1 cellular context compared by ENCODE assay signal in genomic region chr6:170378502-170378901, GRCh38.
TF ChIP-seq lines count a peak whose summit lies in the region.

No MANE protein-coding gene starts in this region.

TF ChIP-seq in HepG2, 621 proteins besides CTCF, POLR2A, EP300 and RAD21 (continued from another document):
- TF ChIP-seq, protein P1, sequence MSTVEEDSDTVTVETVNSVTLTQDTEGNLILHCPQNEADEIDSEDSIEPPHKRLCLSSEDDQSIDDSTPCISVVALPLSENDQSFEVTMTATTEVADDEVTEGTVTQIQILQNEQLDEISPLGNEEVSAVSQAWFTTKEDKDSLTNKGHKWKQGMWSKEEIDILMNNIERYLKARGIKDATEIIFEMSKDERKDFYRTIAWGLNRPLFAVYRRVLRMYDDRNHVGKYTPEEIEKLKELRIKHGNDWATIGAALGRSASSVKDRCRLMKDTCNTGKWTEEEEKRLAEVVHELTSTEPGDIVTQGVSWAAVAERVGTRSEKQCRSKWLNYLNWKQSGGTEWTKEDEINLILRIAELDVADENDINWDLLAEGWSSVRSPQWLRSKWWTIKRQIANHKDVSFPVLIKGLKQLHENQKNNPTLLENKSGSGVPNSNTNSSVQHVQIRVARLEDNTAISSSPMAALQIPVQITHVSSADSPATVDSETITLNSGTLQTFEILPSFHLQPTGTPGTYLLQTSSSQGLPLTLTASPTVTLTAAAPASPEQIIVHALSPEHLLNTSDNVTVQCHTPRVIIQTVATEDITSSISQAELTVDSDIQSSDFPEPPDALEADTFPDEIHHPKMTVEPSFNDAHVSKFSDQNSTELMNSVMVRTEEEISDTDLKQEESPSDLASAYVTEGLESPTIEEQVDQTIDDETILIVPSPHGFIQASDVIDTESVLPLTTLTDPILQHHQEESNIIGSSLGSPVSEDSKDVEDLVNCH (CRISPR knock-in tag; IDR thresholded peaks at IDR 0.05) = no peak
- no peak for TF ChIP-seq ZKSCAN5 (CRISPR knock-in tag; IDR thresholded peaks at IDR 0.05)
- TF ChIP-seq, protein P2, sequence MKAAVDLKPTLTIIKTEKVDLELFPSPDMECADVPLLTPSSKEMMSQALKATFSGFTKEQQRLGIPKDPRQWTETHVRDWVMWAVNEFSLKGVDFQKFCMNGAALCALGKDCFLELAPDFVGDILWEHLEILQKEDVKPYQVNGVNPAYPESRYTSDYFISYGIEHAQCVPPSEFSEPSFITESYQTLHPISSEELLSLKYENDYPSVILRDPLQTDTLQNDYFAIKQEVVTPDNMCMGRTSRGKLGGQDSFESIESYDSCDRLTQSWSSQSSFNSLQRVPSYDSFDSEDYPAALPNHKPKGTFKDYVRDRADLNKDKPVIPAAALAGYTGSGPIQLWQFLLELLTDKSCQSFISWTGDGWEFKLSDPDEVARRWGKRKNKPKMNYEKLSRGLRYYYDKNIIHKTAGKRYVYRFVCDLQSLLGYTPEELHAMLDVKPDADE (CRISPR knock-in tag; IDR thresholded peaks at IDR 0.05) = no peak
